Comparison of ENCODE assay signal across 8 cellular contexts in genomic region chr9:34590376-34591090, GRCh38. TPM values are rescaled to one million over a fixed set of nuclear protein-coding genes. Genes with fewer than 3 reads are reported as not detected.
DNase-seq lines count a peak whose midpoint lies in the region; ATAC-seq and TF ChIP-seq lines count a peak whose summit lies in the region.

No MANE protein-coding gene starts in this region.

- H3K9ac ChIP-seq in skeletal muscle satellite cell (ENCODE audit: low read depth, low read length), result no peak overlapping the region

- POLR2A ChIA-PET in PC-9 (lab: Charles Lee; ENCODE audit: unreplicated experiment), result no interaction called here

- H3K4me1 Mint-ChIP-seq in activated CD8-positive, alpha-beta memory T cell treated with anti-CD3 and anti-CD28 coated beads, Interleukin-2, amount 10 ng/mL, durations not matched to agents 7 days and 5 days, result peaks cover 22% of the 10 kb centered on the region

- CTCF ChIA-PET in activated CD8-positive, alpha-beta memory T cell treated with anti-CD3 and anti-CD28 coated beads, Interleukin-2, amount 10 ng/mL, durations not matched to agents 7 days and 5 days (lab: Charles Lee), result interaction anchor here (0.6 to 2.9 kb wide), 28 partner anchors 9 to 187 kb away, joined by 3 to 19 read pairs (median 4); partner anchors contain the start of genes DCTN3, ENHO, GALT and RPP25L
- CTCF ChIA-PET in PC-9 (lab: Charles Lee), result interaction anchor here (1.2 to 1.5 kb wide), 2 partner anchors 187 to 215 kb away, joined by 3 to 12 read pairs; no protein-coding TSS in a partner anchor

- no TSS peak for BruUV-seq in PC-9 (replicated peaks; lab: Mats Ljungman, UMichigan)

- peaks cover 87% of the 10 kb centered on the region for H3K27me3 Mint-ChIP-seq in activated CD8-positive, alpha-beta memory T cell treated with anti-CD3 and anti-CD28 coated beads, Interleukin-2, amount 10 ng/mL, durations not matched to agents 7 days and 5 days

- H3K27ac ChIP-seq in PC-9, result no peak overlapping the region

- H3F3A ChIP-seq in PC-9 (ENCODE audit: insufficient read depth, low read depth), result no peaks in the 10 kb centered on the region

- H3K9me3 ChIP-seq in skeletal muscle satellite cell (replicated peaks; ENCODE audit: low read length) (no peaks in the 10 kb centered on the region), PC-9 (ENCODE audit: insufficient read depth, low read depth) (no peaks in the 10 kb centered on the region)

- H3K36me3 ChIP-seq in H7 (replicated peaks; ENCODE audit: control insufficient read depth, insufficient read depth, low read length) (no peaks in the 10 kb centered on the region), skeletal muscle satellite cell (ENCODE audit: insufficient read depth, low read length) (no peaks in the 10 kb centered on the region), PC-9 (ENCODE audit: low read depth) (no peaks in the 10 kb centered on the region)

- H3K36me3 Mint-ChIP-seq in activated CD8-positive, alpha-beta memory T cell treated with anti-CD3 and anti-CD28 coated beads, Interleukin-2, amount 10 ng/mL, durations not matched to agents 7 days and 5 days, result peaks cover 2% of the 10 kb centered on the region

- peak overlapping the region; percentile 9 for H3K4me3 Mint-ChIP-seq in activated CD8-positive, alpha-beta memory T cell treated with anti-CD3 and anti-CD28 coated beads, Interleukin-2, amount 10 ng/mL, durations not matched to agents 7 days and 5 days

- H3K4me2 ChIP-seq in skeletal muscle satellite cell (ENCODE audit: low read length) (peak overlapping the region; percentile 63), PC-9 (no peak overlapping the region)

- peak; percentile 84 for DNase-seq in H7
- no peak for DNase-seq in activated CD8-positive, alpha-beta memory T cell treated with anti-CD3 and anti-CD28 coated beads, Interleukin-2, amount 10 ng/mL, durations not matched to agents 7 days and 5 days
- DNase-seq in hepatic stellate cell (ENCODE audit: low spot score), result peak; percentile 50
- DNase-seq in PC-9, result no peak
- no peak for DNase-seq in NCI-H2029 treated with DMSO at 0.1 percent for 48 hours (lab: John Stamatoyannopoulos, UW)
- DNase-seq in AG08395 (ENCODE audit: low spot score), result no peak

- H3K4me3 ChIP-seq in H7 (ENCODE audit: insufficient read depth, low read depth, low read length) (peak overlapping the region; percentile 64), skeletal muscle satellite cell (ENCODE audit: low read length) (no peak overlapping the region), PC-9 (no peak overlapping the region)

- H3K79me2 ChIP-seq in PC-9 (ENCODE audit: low read depth), result no peaks in the 10 kb centered on the region

- H3K27me3 ChIP-seq in H7 (ENCODE audit: control insufficient read depth, insufficient read depth, low read length), result peaks cover 81% of the 10 kb centered on the region
- peaks cover 92% of the 10 kb centered on the region for H3K27me3 ChIP-seq in skeletal muscle satellite cell (ENCODE audit: control insufficient read depth, insufficient read depth, low read length)
- peaks cover 32% of the 10 kb centered on the region for H3K27me3 ChIP-seq in PC-9 (ENCODE audit: insufficient read depth, low read depth)

- no peak overlapping the region for H3K27ac Mint-ChIP-seq in activated CD8-positive, alpha-beta memory T cell treated with anti-CD3 and anti-CD28 coated beads, Interleukin-2, amount 10 ng/mL, durations not matched to agents 7 days and 5 days

- no peak for TF ChIP-seq CTCF in PC-9 (conservative IDR thresholded peaks at IDR 0.05)

- H3K4me1 ChIP-seq in skeletal muscle satellite cell (ENCODE audit: control insufficient read depth, insufficient read depth, low read length) (peaks cover 3% of the 10 kb centered on the region), PC-9 (replicated peaks; ENCODE audit: insufficient read depth) (no peaks in the 10 kb centered on the region)

- intact Hi-C loops in PC-9 (cut with micrococcal nuclease; ENCODE audit: unreplicated experiment), result loop anchor here (1.0 to 2.0 kb wide), 3 partner anchors 42 to 188 kb away; no protein-coding TSS in a partner anchor

- H3K9me2 ChIP-seq in PC-9 (ENCODE audit: insufficient read depth), result no peaks in the 10 kb centered on the region

- no peak overlapping the region for H2AFZ ChIP-seq in PC-9

- H4K20me1 ChIP-seq in PC-9 (ENCODE audit: insufficient read depth), result no peaks in the 10 kb centered on the region

- ATAC-seq in activated CD8-positive, alpha-beta memory T cell treated with anti-CD3 and anti-CD28 coated beads, Interleukin-2, amount 10 ng/mL, durations not matched to agents 7 days and 5 days, result no peak
- ATAC-seq in HG03520 (IDR thresholded peaks at IDR 0.05; ENCODE audit: unreplicated experiment), result no peak

- H3K9me3 Mint-ChIP-seq in activated CD8-positive, alpha-beta memory T cell treated with anti-CD3 and anti-CD28 coated beads, Interleukin-2, amount 10 ng/mL, durations not matched to agents 7 days and 5 days (ENCODE audit: low read depth), result no peaks in the 10 kb centered on the region

RNA-seq across cellular contexts. Expression of gene CNTFR, which starts 1.0 kb away (rescaled TPM):
- total RNA-seq in H7 (2014; rRNA removed; shearing (Covaris generic)), result 26.6 and 43.2 TPM in 2 replicates
- not detected for total RNA-seq in activated CD8-positive, alpha-beta memory T cell treated with anti-CD3 and anti-CD28 coated beads, Interleukin-2, amount 10 ng/mL, durations not matched to agents 7 days and 5 days
- not detected in 2 replicates for total RNA-seq in skeletal muscle satellite cell (2012; rRNA removed)
- not detected in 2 replicates for total RNA-seq in PC-9 (2021)

RNA-seq across cellular contexts. Expression of gene RPP25L, which starts 21.4 kb away (rescaled TPM):
- 41.5 and 46.0 TPM in 2 replicates for total RNA-seq in H7 (2014; rRNA removed; shearing (Covaris generic))
- total RNA-seq in activated CD8-positive, alpha-beta memory T cell treated with anti-CD3 and anti-CD28 coated beads, Interleukin-2, amount 10 ng/mL, durations not matched to agents 7 days and 5 days, result 10 to 100 TPM; 27.2 to 27.8 TPM
- 27.1 and 31.9 TPM in 2 replicates for total RNA-seq in skeletal muscle satellite cell (2012; rRNA removed)
- 15.6 and 19.4 TPM in 2 replicates for total RNA-seq in PC-9 (2021)

RNA-seq across cellular contexts. Expression of gene DCTN3, which starts 29.8 kb away (rescaled TPM):
- 19.4 and 23.6 TPM in 2 replicates for total RNA-seq in H7 (2014; rRNA removed; shearing (Covaris generic))
- total RNA-seq in activated CD8-positive, alpha-beta memory T cell treated with anti-CD3 and anti-CD28 coated beads, Interleukin-2, amount 10 ng/mL, durations not matched to agents 7 days and 5 days, result 100 to 1,000 TPM; 106 to 120 TPM
- total RNA-seq in skeletal muscle satellite cell (2012; rRNA removed), result 67.9 and 82.6 TPM in 2 replicates
- total RNA-seq in PC-9 (2021), result 47.5 and 57.5 TPM in 2 replicates

RNA-seq across cellular contexts. Expression of gene ARID3C, which starts 38.3 kb away (rescaled TPM):
- not detected in 2 replicates for total RNA-seq in H7 (2014; rRNA removed; shearing (Covaris generic))
- total RNA-seq in activated CD8-positive, alpha-beta memory T cell treated with anti-CD3 and anti-CD28 coated beads, Interleukin-2, amount 10 ng/mL, durations not matched to agents 7 days and 5 days, result under 1 TPM in 1 of 2 experiments, not detected in 1; 0.26 TPM
- not detected in 2 replicates for total RNA-seq in skeletal muscle satellite cell (2012; rRNA removed)
- not detected in 2 replicates for total RNA-seq in PC-9 (2021)

RNA-seq across cellular contexts. Expression of gene SIGMAR1, which starts 47.1 kb away (rescaled TPM):
- 117 and 138 TPM in 2 replicates for total RNA-seq in H7 (2014; rRNA removed; shearing (Covaris generic))
- total RNA-seq in activated CD8-positive, alpha-beta memory T cell treated with anti-CD3 and anti-CD28 coated beads, Interleukin-2, amount 10 ng/mL, durations not matched to agents 7 days and 5 days, result 10 to 100 TPM; 66.1 to 82.1 TPM
- 127 and 135 TPM in 2 replicates for total RNA-seq in skeletal muscle satellite cell (2012; rRNA removed)
- total RNA-seq in PC-9 (2021), result 55.8 and 57.9 TPM in 2 replicates

Comparison
In these comparisons a context has a peak if more than half of its experiments do, and no peak if none do; other contexts are left out.
1. DNase-seq: peak in H7 (single experiment) and hepatic stellate cell (single experiment); none in activated CD8-positive, alpha-beta memory T cell treated with anti-CD3 and anti-CD28 coated beads, Interleukin-2, amount 10 ng/mL, durations not matched to agents 7 days and 5 days (single experiment), PC-9 (0 of 2), NCI-H2029 treated with DMSO at 0.1 percent for 48 hours (single experiment) and AG08395 (single experiment).
2. RNA of gene CNTFR, which starts 1.0 kb away (total RNA-seq): 26.6 to 43.2 TPM in H7; not detected in activated CD8-positive, alpha-beta memory T cell treated with anti-CD3 and anti-CD28 coated beads, Interleukin-2, amount 10 ng/mL, durations not matched to agents 7 days and 5 days and not detected in PC-9; every median in the first group is over 10 times any median in the second.